ENCODE assay signal across 2 cellular contexts in genomic region chr3:161443921-161444457, GRCh38.
TF ChIP-seq lines count a peak whose summit lies in the region.

No MANE protein-coding gene starts in this region.

TF ChIP-seq in A549, 52 proteins besides CTCF, POLR2A, EP300 and RAD21 (continued from another document):
- TF ChIP-seq KDM1A (IDR thresholded peaks at IDR 0.05; ENCODE audit: low read depth) (no peak), USF2 (IDR thresholded peaks at IDR 0.05) (no peak), NR3C1 (IDR thresholded peaks at IDR 0.05) (no peak), ZFP36 (IDR thresholded peaks at IDR 0.05; ENCODE audit: borderline replicate concordance, partially characterized antibody) (no peak), SREBF2 (IDR thresholded peaks at IDR 0.05) (no peak), RCOR1 (IDR thresholded peaks at IDR 0.05; ENCODE audit: low read depth, low read length) (no peak)

TF ChIP-seq in HepG2, 621 proteins besides CTCF, POLR2A, EP300 and RAD21 (continued from another document and continues in another):
- TF ChIP-seq ZNF800 (CRISPR knock-in tag; IDR thresholded peaks at IDR 0.05) = no peak
- TF ChIP-seq ZNF589 (CRISPR knock-in tag; conservative IDR thresholded peaks at IDR 0.05) = no peak
- TF ChIP-seq ZNF503 (CRISPR knock-in tag; IDR thresholded peaks at IDR 0.05) = no peak
- TF ChIP-seq KLF16 (CRISPR knock-in tag; IDR thresholded peaks at IDR 0.05) = no peak
- no peak for TF ChIP-seq ZNF780A (CRISPR knock-in tag; IDR thresholded peaks at IDR 0.05)
- no peak for TF ChIP-seq SP5 (CRISPR knock-in tag; IDR thresholded peaks at IDR 0.05; ENCODE audit: borderline replicate concordance, low read depth)
- TF ChIP-seq ZNF460 (CRISPR knock-in tag; IDR thresholded peaks at IDR 0.05; ENCODE audit: borderline replicate concordance) = no peak
- TF ChIP-seq KAT8 (CRISPR knock-in tag; IDR thresholded peaks at IDR 0.05) = peak; percentile 41; the same call in 1 of the 2 replicates
- no peak for TF ChIP-seq ZNF20 (CRISPR knock-in tag; IDR thresholded peaks at IDR 0.05)
- no peak for TF ChIP-seq HNRNPLL (IDR thresholded peaks at IDR 0.05; ENCODE audit: low read depth, low read length, poor library complexity, severe bottlenecking)
- peak; percentile 25; the same call in 1 of the 2 replicates for TF ChIP-seq HDAC1 (CRISPR knock-in tag; IDR thresholded peaks at IDR 0.05)
- TF ChIP-seq ZSCAN9 (CRISPR knock-in tag; IDR thresholded peaks at IDR 0.05; ENCODE audit: borderline replicate concordance) = no peak
- TF ChIP-seq, protein P1, sequence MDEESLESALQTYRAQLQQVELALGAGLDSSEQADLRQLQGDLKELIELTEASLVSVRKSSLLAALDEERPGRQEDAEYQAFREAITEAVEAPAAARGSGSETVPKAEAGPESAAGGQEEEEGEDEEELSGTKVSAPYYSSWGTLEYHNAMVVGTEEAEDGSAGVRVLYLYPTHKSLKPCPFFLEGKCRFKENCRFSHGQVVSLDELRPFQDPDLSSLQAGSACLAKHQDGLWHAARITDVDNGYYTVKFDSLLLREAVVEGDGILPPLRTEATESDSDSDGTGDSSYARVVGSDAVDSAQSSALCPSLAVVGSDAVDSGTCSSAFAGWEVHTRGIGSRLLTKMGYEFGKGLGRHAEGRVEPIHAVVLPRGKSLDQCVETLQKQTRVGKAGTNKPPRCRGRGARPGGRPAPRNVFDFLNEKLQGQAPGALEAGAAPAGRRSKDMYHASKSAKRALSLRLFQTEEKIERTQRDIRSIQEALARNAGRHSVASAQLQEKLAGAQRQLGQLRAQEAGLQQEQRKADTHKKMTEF (CRISPR knock-in tag; IDR thresholded peaks at IDR 0.05) = peak; percentile 41; the same call in 1 of the 2 replicates
- TF ChIP-seq ATM (IDR thresholded peaks at IDR 0.05; ENCODE audit: borderline replicate concordance) = no peak
- no peak for TF ChIP-seq KLF6 (CRISPR knock-in tag; IDR thresholded peaks at IDR 0.05)
- TF ChIP-seq PHF5A (CRISPR knock-in tag; IDR thresholded peaks at IDR 0.05; ENCODE audit: low read depth, unreplicated experiment) = no peak
- TF ChIP-seq MXD3 (CRISPR knock-in tag; IDR thresholded peaks at IDR 0.05) = no peak
- peak; percentile 68 for TF ChIP-seq RARA (CRISPR knock-in tag; IDR thresholded peaks at IDR 0.05)
- TF ChIP-seq ZNF382 (CRISPR knock-in tag; IDR thresholded peaks at IDR 0.05; ENCODE audit: borderline replicate concordance) = no peak
- TF ChIP-seq, protein P2, sequence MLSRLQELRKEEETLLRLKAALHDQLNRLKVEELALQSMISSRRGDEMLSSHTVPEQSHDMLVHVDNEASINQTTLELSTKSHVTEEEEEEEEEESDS (CRISPR knock-in tag; IDR thresholded peaks at IDR 0.05; ENCODE audit: borderline replicate concordance) = no peak
- no peak for TF ChIP-seq GRHL1 (CRISPR knock-in tag; conservative IDR thresholded peaks at IDR 0.05)
- no peak for TF ChIP-seq TIGD3 (CRISPR knock-in tag; IDR thresholded peaks at IDR 0.05; ENCODE audit: borderline replicate concordance)
- no peak for TF ChIP-seq IRX3 (CRISPR knock-in tag; IDR thresholded peaks at IDR 0.05; ENCODE audit: borderline replicate concordance, low read depth)
- TF ChIP-seq MXD4 (CRISPR knock-in tag; IDR thresholded peaks at IDR 0.05) = no peak
- no peak for TF ChIP-seq ZFY (CRISPR knock-in tag; IDR thresholded peaks at IDR 0.05)
- no peak for TF ChIP-seq SETDB1 (CRISPR knock-in tag; IDR thresholded peaks at IDR 0.05; ENCODE audit: borderline replicate concordance)
- no peak for TF ChIP-seq ZNF501 (CRISPR knock-in tag; IDR thresholded peaks at IDR 0.05)
- TF ChIP-seq MNT (IDR thresholded peaks at IDR 0.05) = no peak
- TF ChIP-seq, protein P3, sequence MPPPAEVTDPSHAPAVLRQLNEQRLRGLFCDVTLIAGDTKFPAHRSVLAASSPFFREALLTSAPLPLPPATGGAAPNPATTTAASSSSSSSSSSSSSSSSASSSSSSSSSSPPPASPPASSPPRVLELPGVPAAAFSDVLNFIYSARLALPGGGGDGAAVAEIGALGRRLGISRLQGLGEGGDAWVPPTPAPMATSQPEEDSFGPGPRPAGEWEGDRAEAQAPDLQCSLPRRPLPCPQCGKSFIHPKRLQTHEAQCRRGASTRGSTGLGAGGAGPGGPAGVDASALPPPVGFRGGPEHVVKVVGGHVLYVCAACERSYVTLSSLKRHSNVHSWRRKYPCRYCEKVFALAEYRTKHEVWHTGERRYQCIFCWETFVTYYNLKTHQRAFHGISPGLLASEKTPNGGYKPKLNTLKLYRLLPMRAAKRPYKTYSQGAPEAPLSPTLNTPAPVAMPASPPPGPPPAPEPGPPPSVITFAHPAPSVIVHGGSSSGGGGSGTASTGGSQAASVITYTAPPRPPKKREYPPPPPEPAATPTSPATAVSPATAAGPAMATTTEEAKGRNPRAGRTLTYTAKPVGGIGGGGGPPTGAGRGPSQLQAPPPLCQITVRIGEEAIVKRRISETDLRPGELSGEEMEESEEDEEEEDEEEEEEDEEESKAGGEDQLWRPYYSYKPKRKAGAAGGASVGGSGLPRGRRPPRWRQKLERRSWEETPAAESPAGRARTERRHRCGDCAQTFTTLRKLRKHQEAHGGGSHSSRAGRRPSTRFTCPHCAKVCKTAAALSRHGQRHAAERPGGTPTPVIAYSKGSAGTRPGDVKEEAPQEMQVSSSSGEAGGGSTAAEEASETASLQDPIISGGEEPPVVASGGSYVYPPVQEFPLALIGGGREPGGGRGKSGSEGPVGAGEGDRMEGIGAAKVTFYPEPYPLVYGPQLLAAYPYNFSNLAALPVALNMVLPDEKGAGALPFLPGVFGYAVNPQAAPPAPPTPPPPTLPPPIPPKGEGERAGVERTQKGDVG (CRISPR knock-in tag; IDR thresholded peaks at IDR 0.05; ENCODE audit: borderline replicate concordance) = no peak
- TF ChIP-seq SMAD1 (CRISPR knock-in tag; IDR thresholded peaks at IDR 0.05; ENCODE audit: borderline replicate concordance, low read depth) = no peak
- no peak for TF ChIP-seq KDM5A (IDR thresholded peaks at IDR 0.05; ENCODE audit: borderline replicate concordance, low read length)
- no peak for TF ChIP-seq CCDC6 (CRISPR knock-in tag; IDR thresholded peaks at IDR 0.05)
- TF ChIP-seq SOX13 (IDR thresholded peaks at IDR 0.05) = no peak
- TF ChIP-seq SOX13 (CRISPR knock-in tag; conservative IDR thresholded peaks at IDR 0.05 in 1 of 2, IDR thresholded peaks at IDR 0.05 in 1 of 2) = peak in 1 of 2 experiments; percentile 83; a peak in 2 of 4 replicates
- TF ChIP-seq ZSCAN5A (CRISPR knock-in tag; IDR thresholded peaks at IDR 0.05; ENCODE audit: borderline replicate concordance) = no peak
- TF ChIP-seq SSRP1 (CRISPR knock-in tag; IDR thresholded peaks at IDR 0.05) = no peak
- no peak for TF ChIP-seq U2AF1 (optimal IDR thresholded peaks at IDR 0.05; ENCODE audit: low read depth, low read length)
- TF ChIP-seq, protein P4, sequence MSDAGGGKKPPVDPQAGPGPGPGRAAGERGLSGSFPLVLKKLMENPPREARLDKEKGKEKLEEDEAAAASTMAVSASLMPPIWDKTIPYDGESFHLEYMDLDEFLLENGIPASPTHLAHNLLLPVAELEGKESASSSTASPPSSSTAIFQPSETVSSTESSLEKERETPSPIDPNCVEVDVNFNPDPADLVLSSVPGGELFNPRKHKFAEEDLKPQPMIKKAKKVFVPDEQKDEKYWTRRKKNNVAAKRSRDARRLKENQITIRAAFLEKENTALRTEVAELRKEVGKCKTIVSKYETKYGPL (CRISPR knock-in tag; IDR thresholded peaks at IDR 0.05) = no peak
- no peak for TF ChIP-seq NFE2L2 (IDR thresholded peaks at IDR 0.05; ENCODE audit: low read length)
- TF ChIP-seq MAZ (IDR thresholded peaks at IDR 0.05; ENCODE audit: borderline replicate concordance, low read depth, low read length) = no peak
- no peak for TF ChIP-seq MAZ (CRISPR knock-in tag; IDR thresholded peaks at IDR 0.05; ENCODE audit: low read depth)
- 0 out of 2 replicates have a peak, but pooled peaks have one; percentile 42 for TF ChIP-seq NFKBIZ (CRISPR knock-in tag; IDR thresholded peaks at IDR 0.05)
- TF ChIP-seq ZMAT3 (CRISPR knock-in tag; conservative IDR thresholded peaks at IDR 0.05) = no peak
- no peak for TF ChIP-seq HNRNPL (IDR thresholded peaks at IDR 0.05; ENCODE audit: low read depth, low read length)
- TF ChIP-seq EEA1 (CRISPR knock-in tag; IDR thresholded peaks at IDR 0.05; ENCODE audit: borderline replicate concordance) = no peak
- peak; percentile 26; the same call in 1 of the 2 replicates for TF ChIP-seq NR2F6 (IDR thresholded peaks at IDR 0.05)
- no peak for TF ChIP-seq NR2F6 (CRISPR knock-in tag; IDR thresholded peaks at IDR 0.05)
- no peak for TF ChIP-seq ZNF30 (CRISPR knock-in tag; IDR thresholded peaks at IDR 0.05)
- no peak for TF ChIP-seq JUNB (CRISPR knock-in tag; IDR thresholded peaks at IDR 0.05; ENCODE audit: borderline replicate concordance)
- TF ChIP-seq SP4 (CRISPR knock-in tag; IDR thresholded peaks at IDR 0.05) = no peak
- TF ChIP-seq ZNF552 (CRISPR knock-in tag; IDR thresholded peaks at IDR 0.05; ENCODE audit: borderline replicate concordance) = no peak
- no peak for TF ChIP-seq ZNF598 (CRISPR knock-in tag; IDR thresholded peaks at IDR 0.05; ENCODE audit: borderline replicate concordance)
- TF ChIP-seq NCOA5 (CRISPR knock-in tag; IDR thresholded peaks at IDR 0.05) = no peak
- TF ChIP-seq RXRA (CRISPR knock-in tag; IDR thresholded peaks at IDR 0.05) = no peak
